16 cellular contexts compared by ENCODE assay signal in the genomic region with DNA sequence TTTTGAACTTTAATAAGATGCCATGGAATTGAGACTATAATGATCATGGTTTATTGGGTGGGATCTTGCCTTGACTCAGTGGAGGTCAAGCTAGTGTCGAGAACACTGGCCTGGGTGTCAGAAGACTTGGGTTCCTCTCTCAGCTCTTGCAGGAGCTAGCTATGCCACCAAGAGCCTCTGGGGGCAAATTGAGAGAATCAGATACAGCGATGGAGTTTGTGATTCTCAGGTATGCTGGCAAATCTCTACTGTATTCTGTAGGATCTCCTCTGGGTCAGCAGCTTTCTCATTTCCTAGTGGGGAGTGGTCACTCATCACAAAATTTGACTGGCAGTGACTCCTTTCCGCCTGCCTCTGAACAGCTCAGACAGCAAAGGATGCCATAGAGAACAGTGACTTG.
"Had no signal": no experiment of that assay in that cellular context is flagged by ENCODE, and none has a peak within 500 bp of the region (broad histone marks: within the 10 kb centered on the region; RNA-seq: fewer than 3 reads in every experiment).

No MANE protein-coding gene starts in this region.

- H3K36me3 ChIP-seq: heart left ventricle, lower lobe of right lung had no signal

- H3K4me1 Mint-ChIP-seq: activated B cell treated with CpG ODN at 0.5 μM for 24 hours; activated CD4-positive, alpha-beta T cell treated with anti-CD3 and anti-CD28 coated beads, Interleukin-2, amount 10 ng/mL, durations not matched to agents 24 days and 14 days had no signal

- DNase-seq: activated B cell treated with CpG ODN at 0.5 μM for 24 hours; activated CD4-positive, alpha-beta T cell treated with anti-CD3 and anti-CD28 coated beads, Interleukin-2, amount 10 ng/mL, durations not matched to agents 24 days and 14 days; activated CD8-positive, alpha-beta memory T cell treated with anti-CD3 and anti-CD28 coated beads for 24 hours; activated naive CD4-positive, alpha-beta T cell; anterior cingulate cortex; dermis blood vessel endothelial cell; effector memory CD8-positive, alpha-beta T cell; heart left ventricle; left colon; lower lobe of right lung; midbrain; stimulated activated naive CD8-positive, alpha-beta T cell treated with anti-CD3 and anti-CD28 coated beads, Interleukin-15, Interleukin-2, amounts not matched to agents 100 U/mL and 50 U/mL, for 24 hours; trophoblast cell had no signal

- H3K4me3 ChIP-seq: heart left ventricle, lower lobe of right lung had no signal

- H3K4me3 Mint-ChIP-seq: activated B cell treated with CpG ODN at 0.5 μM for 24 hours; activated CD4-positive, alpha-beta T cell treated with anti-CD3 and anti-CD28 coated beads, Interleukin-2, amount 10 ng/mL, durations not matched to agents 24 days and 14 days; activated T-helper 1 cell treated with anti-CD3 and anti-CD28 coated beads, Interleukin-12 subunit alpha, Interleukin-12 subunit beta, Interleukin-2, Interleukin-4 antibody, amounts not matched to agents 30 ng/mL and 10 ng/mL and 1 ng/mL, durations not matched to agents 14 hours and 24 hours and 36 hours; effector memory CD8-positive, alpha-beta T cell had no signal

- H3K27ac ChIP-seq: epithelial cell of prostate, heart left ventricle, lower lobe of right lung had no signal

- H3K4me1 ChIP-seq: heart left ventricle, lower lobe of right lung had no signal

- H3K9me3 Mint-ChIP-seq: activated B cell treated with CpG ODN at 0.5 μM for 24 hours; activated CD4-positive, alpha-beta T cell treated with anti-CD3 and anti-CD28 coated beads, Interleukin-2, amount 10 ng/mL, durations not matched to agents 24 days and 14 days; activated T-helper 1 cell treated with anti-CD3 and anti-CD28 coated beads, Interleukin-12 subunit alpha, Interleukin-12 subunit beta, Interleukin-2, Interleukin-4 antibody, amounts not matched to agents 30 ng/mL and 10 ng/mL and 1 ng/mL, durations not matched to agents 14 hours and 24 hours and 36 hours; effector memory CD8-positive, alpha-beta T cell had no signal

- H3K27me3 Mint-ChIP-seq: activated B cell treated with CpG ODN at 0.5 μM for 24 hours had no signal

- ATAC-seq: effector memory CD8-positive, alpha-beta T cell; heart left ventricle; left colon; lower lobe of right lung; sciatic nerve; stimulated activated naive CD8-positive, alpha-beta T cell treated with anti-CD3 and anti-CD28 coated beads, Interleukin-15, Interleukin-2, amounts not matched to agents 100 U/mL and 50 U/mL, for 24 hours had no signal

- H3K27ac Mint-ChIP-seq: activated B cell treated with CpG ODN at 0.5 μM for 24 hours; activated CD4-positive, alpha-beta T cell treated with anti-CD3 and anti-CD28 coated beads, Interleukin-2, amount 10 ng/mL, durations not matched to agents 24 days and 14 days; activated T-helper 1 cell treated with anti-CD3 and anti-CD28 coated beads, Interleukin-12 subunit alpha, Interleukin-12 subunit beta, Interleukin-2, Interleukin-4 antibody, amounts not matched to agents 30 ng/mL and 10 ng/mL and 1 ng/mL, durations not matched to agents 14 hours and 24 hours and 36 hours; effector memory CD8-positive, alpha-beta T cell had no signal

- H3K9me3 ChIP-seq: heart left ventricle, lower lobe of right lung had no signal
